ENCODE assay signal across 12 cellular contexts in genomic region chr1:230113230-230113604, GRCh38. TPM values are rescaled to one million over a fixed set of nuclear protein-coding genes. Genes with fewer than 3 reads are reported as not detected.
A peak's percentile ranks its signal among the peaks of the same experiment; 100 is the strongest.
DNase-seq lines count a peak whose midpoint lies in the region; ATAC-seq, FAIRE-seq and TF ChIP-seq lines count a peak whose summit lies in the region.
"Had no signal": no experiment of that assay in that cellular context is flagged by ENCODE, and none has a peak within 500 bp of the region (broad histone marks: within the 10 kb centered on the region; RNA-seq: fewer than 3 reads in every experiment).

No MANE protein-coding gene starts in this region.

- H3K4me1 Mint-ChIP-seq in HFFc6 (ENCODE audit: low read depth): peaks cover 59% of the 10 kb centered on the region
- peaks cover 56% of the 10 kb centered on the region for H3K4me1 Mint-ChIP-seq in WTC11

- ATAC-seq in WTC11 (no peak), left colon (peak; percentile 79), HG02678 (IDR thresholded peaks at IDR 0.05; ENCODE audit: unreplicated experiment) (no peak), GM19463 (IDR thresholded peaks at IDR 0.05; ENCODE audit: unreplicated experiment) (no peak)
- ATAC-seq: activated CD4-positive, CD25-positive, alpha-beta regulatory T cell treated with anti-CD3 and anti-CD28 coated beads, Interleukin-2, amount 50 U/mL, for 24 hours had no signal

- H3K36me3 Mint-ChIP-seq in HFFc6 (ENCODE audit: low read depth) (peaks cover 34% of the 10 kb centered on the region), WTC11 (peaks cover 10% of the 10 kb centered on the region)

- peaks cover 3% of the 10 kb centered on the region for H3K27me3 Mint-ChIP-seq in HFFc6 (ENCODE audit: insufficient read depth)
- H3K27me3 Mint-ChIP-seq in WTC11 (ENCODE audit: low read depth): no peaks in the 10 kb centered on the region

- H3K27ac Mint-ChIP-seq in HFFc6 (peak overlapping the region; percentile 98), WTC11 (peak overlapping the region; percentile 78)

- POLR2A ChIA-PET in WTC11 (lab: Charles Lee): no interaction called here

- H3K4me3 Mint-ChIP-seq in HFFc6 (peak overlapping the region; percentile 87), WTC11 (no peak overlapping the region)

- H3K4me3 ChIP-seq in small intestine (ENCODE audit: low read depth in 1 of 2, low read length in 2 of 2): no peak overlapping the region
- H3K4me3 ChIP-seq: upper lobe of left lung had no signal

- no peak for FAIRE-seq in small intestine (lab: Jason Lieb, UNC)

- 69 to 71% (median 70%) methylated on average over 5 of the region's 5 CpGs for WGBS in small intestine, 3 donors

- intact Hi-C loops in left colon (cut with DNase I, micrococcal nuclease): no loop called here

- no peaks in the 10 kb centered on the region for H3K27me3 ChIP-seq in small intestine (ENCODE audit: control insufficient read depth in 2 of 2, insufficient read depth in 2 of 2, low read length in 2 of 2)
- H3K27me3 ChIP-seq: upper lobe of left lung had no signal

- no peak for TF ChIP-seq CTCF in HFFc6 (IDR thresholded peaks at IDR 0.05)
- no peak for TF ChIP-seq CTCF in WTC11 (IDR thresholded peaks at IDR 0.05)

- DNase-seq in HFFc6 (no peak), WTC11 (ENCODE audit: low spot score) (no peak), left colon (no peak), small intestine (peak; percentile 53), AG08395 (ENCODE audit: low spot score) (no peak)
- no peak for DNase-seq in stimulated activated CD4-positive, alpha-beta T cell treated with anti-CD3 and anti-CD28 coated beads, Interleukin-4, amount 100 ng/mL, for 24 hours
- DNase-seq: KBM-7, NCI-H2081, upper lobe of left lung had no signal

- H3K27ac ChIP-seq in small intestine (ENCODE audit: low read depth in 1 of 2, low read length in 1 of 2): peak overlapping the region in 1 of 2 donors; percentile 89

- H3K36me3 ChIP-seq in small intestine (ENCODE audit: control insufficient read depth in 2 of 2, insufficient read depth in 2 of 2, low read length in 2 of 2): no peaks in the 10 kb centered on the region

- H3K9me3 Mint-ChIP-seq in HFFc6 (no peaks in the 10 kb centered on the region), WTC11 (no peaks in the 10 kb centered on the region)

- CTCF ChIA-PET in WTC11 (lab: Charles Lee): interaction anchor here (2.0 kb wide), 1 partner anchor 22 kb away, joined by 5 read pairs; no protein-coding TSS in a partner anchor

- no peaks in the 10 kb centered on the region for H3K9me3 ChIP-seq in small intestine (ENCODE audit: control insufficient read depth, low read depth)
- H3K9me3 ChIP-seq: upper lobe of left lung had no signal

- peaks cover 3 to 14% of the 10 kb centered on the region in 2 donors for H3K4me1 ChIP-seq in small intestine (ENCODE audit: control insufficient read depth in 2 of 2, insufficient read depth in 1 of 2, low read depth in 1 of 2, low read length in 1 of 2)

TF ChIP-seq in WTC11, 78 proteins besides CTCF, POLR2A, EP300 and RAD21 (continues in another document):
- no peak for TF ChIP-seq CREB1 (CRISPR knock-in tag; IDR thresholded peaks at IDR 0.05)
- no peak for TF ChIP-seq ZNF232 (CRISPR knock-in tag; IDR thresholded peaks at IDR 0.05)
- TF ChIP-seq IRF2 (CRISPR knock-in tag; IDR thresholded peaks at IDR 0.05; ENCODE audit: borderline replicate concordance, low read depth): no peak
- no peak for TF ChIP-seq ERG (CRISPR knock-in tag; IDR thresholded peaks at IDR 0.05)
- TF ChIP-seq CBFB (CRISPR knock-in tag; IDR thresholded peaks at IDR 0.05; ENCODE audit: low read depth): no peak
- no peak for TF ChIP-seq ZNF532 (CRISPR knock-in tag; IDR thresholded peaks at IDR 0.05; ENCODE audit: borderline replicate concordance)
- TF ChIP-seq IRF1 (CRISPR knock-in tag; IDR thresholded peaks at IDR 0.05): no peak
- TF ChIP-seq ATF2 (CRISPR knock-in tag; IDR thresholded peaks at IDR 0.05; ENCODE audit: borderline replicate concordance, low read depth): no peak
- TF ChIP-seq ZMAT4 (CRISPR knock-in tag; IDR thresholded peaks at IDR 0.05): no peak
- no peak for TF ChIP-seq STAT6 (CRISPR knock-in tag; conservative IDR thresholded peaks at IDR 0.05; ENCODE audit: low read depth)

RNA-seq across cellular contexts. Expression of gene GALNT2, which starts 46.2 kb away (rescaled TPM):
- 100 to 1,000 TPM; 174 to 194 (median 181) TPM for total RNA-seq in HFFc6 (2021; fragmentation: NEBNext Ultra II Directional; extraction: Animal tissue kit (Norgen Biotek cat#: 25700))
- total RNA-seq in WTC11 (2021) (74.8 to 84.6 TPM (median 81.9 TPM) in 3 replicates), left colon (10 to 100 TPM; 56.8 to 63.2 TPM)
- 10 to 100 TPM; 10.8 to 33.9 (median 12.7) TPM for polyA plus RNA-seq in small intestine
